7 cellular contexts compared by ENCODE assay signal in the genomic region with DNA sequence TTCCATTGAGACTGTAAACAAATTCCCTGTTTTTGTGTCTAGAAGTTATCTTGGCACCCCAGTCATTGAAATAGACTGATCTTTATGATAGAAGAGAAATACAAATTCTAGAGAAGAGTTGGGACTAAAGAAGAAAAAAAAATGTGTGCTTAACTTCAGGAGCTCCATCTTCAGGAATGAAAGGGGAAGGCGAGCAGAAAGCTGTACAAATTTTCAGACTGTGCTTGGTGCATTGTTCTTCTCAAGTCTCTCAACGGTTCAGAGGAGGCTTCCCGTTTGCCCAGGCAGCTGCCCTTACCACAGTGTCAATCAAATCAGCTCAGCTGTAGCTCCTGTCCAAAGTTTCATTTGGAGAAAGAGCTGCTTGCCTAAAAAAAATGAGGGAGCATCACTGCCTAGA. TPM values are rescaled to one million over a fixed set of nuclear protein-coding genes. Genes with fewer than 3 reads are reported as not detected.
DNase-seq lines count a peak whose midpoint lies in the region; ATAC-seq, FAIRE-seq and TF ChIP-seq lines count a peak whose summit lies in the region.

No MANE protein-coding gene starts in this region.

- RAD21 ChIA-PET in GM12878 (lab: Charles Lee; ENCODE audit: unreplicated experiment): interaction anchor here (0.9 to 2.5 kb wide), 7 partner anchors 23 to 183 kb away, joined by 3 to 16 read pairs (median 3); partner anchors contain the start of gene NGLY1

- H3K4me3 Mint-ChIP-seq in activated T-helper 2 cell treated with anti-CD3 and anti-CD28 coated beads, Interferon-gamma antibody, Interleukin-2, Interleukin-4, amounts not matched to agents 10 μg/mL and 5 μg/mL and 100 μg/mL, durations not matched to agents 14 hours and 24 hours and 36 hours (ENCODE audit: low read depth): no peak overlapping the region

- TF ChIP-seq POLR2A in GM12878 (IDR thresholded peaks at IDR 0.05; ENCODE audit: low read depth, low read length) (no peak), stomach (IDR thresholded peaks at IDR 0.05) (no peak)

- CTCF ChIA-PET in GM12878 (lab: Yijun Ruan, JAX): interaction anchor here (0.8 to 2.7 kb wide), 6 partner anchors 12 to 390 kb away, joined by 3 to 17 read pairs (median 3); no protein-coding TSS in a partner anchor

- TF ChIP-seq EP300 in GM12878 (IDR thresholded peaks at IDR 0.05; ENCODE audit: borderline replicate concordance in 1 of 2, control insufficient read depth in 1 of 2, low read depth in 2 of 2, low read length in 2 of 2): no peak
- no peak for TF ChIP-seq EP300 in neural cell (conservative IDR thresholded peaks at IDR 0.05; ENCODE audit: poor library complexity, severe bottlenecking)
- no peak for TF ChIP-seq EP300 in stomach (IDR thresholded peaks at IDR 0.05)

- ATAC-seq in GM12878 (peak; percentile 66), GM21515 (IDR thresholded peaks at IDR 0.05; ENCODE audit: unreplicated experiment) (no peak)

- no peak overlapping the region for H3K4me3 ChIP-seq in GM12865 (ENCODE audit: low read depth, low read length)
- no peak overlapping the region for H3K4me3 ChIP-seq in GM12878
- H3K4me3 ChIP-seq in neural cell (ENCODE audit: low read length): no peak overlapping the region
- no peak overlapping the region for H3K4me3 ChIP-seq in stomach

- H3K36me3 ChIP-seq in GM12878 (ENCODE audit: control insufficient read depth in 2 of 2, insufficient read depth in 2 of 2, low read length in 1 of 2) (no peaks in the 10 kb centered on the region), neural cell (ENCODE audit: insufficient read depth, low read length) (no peaks in the 10 kb centered on the region), stomach (no peaks in the 10 kb centered on the region)

- TF ChIP-seq CTCF in GM12865 (IDR thresholded peaks at IDR 0.05; ENCODE audit: insufficient read depth, low read depth, low read length, missing control alignments): peak; percentile 11
- TF ChIP-seq CTCF in GM12878 (IDR thresholded peaks at IDR 0.05 in 2 of 3, conservative IDR thresholded peaks at IDR 0.05 in 1 of 3; ENCODE audit: control insufficient read depth in 2 of 3, extremely low read depth in 1 of 3, insufficient read depth in 1 of 3, low read depth in 3 of 3, low read length in 3 of 3): peak; percentile 25 to 37 (median 30); a peak in 4 of 6 replicates
- TF ChIP-seq CTCF in neural cell (IDR thresholded peaks at IDR 0.05; ENCODE audit: poor library complexity, severe bottlenecking): peak; percentile 58
- no peak for TF ChIP-seq CTCF in stomach (IDR thresholded peaks at IDR 0.05)

- H3K36me3 Mint-ChIP-seq in activated T-helper 2 cell treated with anti-CD3 and anti-CD28 coated beads, Interferon-gamma antibody, Interleukin-2, Interleukin-4, amounts not matched to agents 10 μg/mL and 5 μg/mL and 100 μg/mL, durations not matched to agents 14 hours and 24 hours and 36 hours (ENCODE audit: low read depth): no peaks in the 10 kb centered on the region

- DNase-seq in GM12865 (ENCODE audit: low read depth) (peak; percentile 29), M059J (ENCODE audit: low read depth) (peak; percentile 18), GM12878 (ENCODE audit: low read depth, low spot score) (no peak), stomach (no peak)
- no peak for DNase-seq in activated T-helper 2 cell treated with anti-CD3 and anti-CD28 coated beads, Interferon-gamma antibody, Interleukin-2, Interleukin-4, amounts not matched to agents 10 μg/mL and 5 μg/mL and 100 μg/mL, durations not matched to agents 14 hours and 24 hours and 36 hours (ENCODE audit: low spot score)

- TF ChIP-seq RAD21 in GM12878 (IDR thresholded peaks at IDR 0.05; ENCODE audit: insufficient read depth, low read depth, low read length) (peak; percentile 40; the same call in 1 of the 2 replicates), neural cell (conservative IDR thresholded peaks at IDR 0.05) (peak; percentile 47)

- 0% methylated on average over 3 of the region's 3 CpGs for WGBS in GM12878 (ENCODE audit: insufficient coverage, insufficient replicate concordance, low lambda C conversion rate, missing lambda C conversion rate)
- 2 to 11% (median 6%) methylated on average over 3 of the region's 3 CpGs for WGBS in stomach, 5 donors

- peaks cover 7% of the 10 kb centered on the region for H3F3A ChIP-seq in neural cell (ENCODE audit: insufficient read depth, low read length, poor library complexity, severe bottlenecking)

- POLR2A ChIA-PET in GM12878 (lab: Charles Lee): no interaction called here

- H3K4me1 Mint-ChIP-seq in activated T-helper 2 cell treated with anti-CD3 and anti-CD28 coated beads, Interferon-gamma antibody, Interleukin-2, Interleukin-4, amounts not matched to agents 10 μg/mL and 5 μg/mL and 100 μg/mL, durations not matched to agents 14 hours and 24 hours and 36 hours (ENCODE audit: low read depth): peaks cover 3% of the 10 kb centered on the region

- H3K27ac ChIP-seq in GM12878 (ENCODE audit: control insufficient read depth, insufficient read depth) (no peak overlapping the region), neural cell (ENCODE audit: low read length) (no peak overlapping the region), stomach (no peak overlapping the region)

- peaks cover 5% of the 10 kb centered on the region; the same call in 1 of the 2 replicates for H3K4me1 ChIP-seq in GM12878 (ENCODE audit: control insufficient read depth, insufficient read depth, low read length)
- H3K4me1 ChIP-seq in stomach: peaks cover 0 to 4% (median 0%) of the 10 kb centered on the region in 4 donors

- intact Hi-C loops in GM12878 (cut with micrococcal nuclease; ENCODE audit: unreplicated experiment): loop anchor here (1.0 kb wide), 1 partner anchor 183 kb away; no protein-coding TSS in a partner anchor
- intact Hi-C loops in activated T-helper 2 cell treated with anti-CD3 and anti-CD28 coated beads, Interferon-gamma antibody, Interleukin-2, Interleukin-4, amounts not matched to agents 10 μg/mL and 5 μg/mL and 100 μg/mL, durations not matched to agents 14 hours and 24 hours and 36 hours (cut with micrococcal nuclease): no loop called here
- intact Hi-C loops in stomach (cut with DNase I; ENCODE audit: low total_unique reads): no loop called here

- BruUV-seq in GM12878 (replicated peaks; lab: Mats Ljungman, UMichigan): no TSS peak

- H3K79me2 ChIP-seq in GM12878 (ENCODE audit: control insufficient read depth, insufficient read depth, low read length) (no peaks in the 10 kb centered on the region), neural cell (replicated peaks; ENCODE audit: insufficient read depth, low read length) (no peaks in the 10 kb centered on the region)

- H2AFZ ChIP-seq in GM12878 (ENCODE audit: control insufficient read depth, low read depth, low read length) (peak overlapping the region; percentile 37), neural cell (ENCODE audit: low read depth, low read length) (no peak overlapping the region)

- H3K9me3 ChIP-seq in GM12878 (replicated peaks; ENCODE audit: control insufficient read depth, insufficient read depth, low read length) (no peaks in the 10 kb centered on the region), neural cell (ENCODE audit: low read length) (no peaks in the 10 kb centered on the region), stomach (no peaks in the 10 kb centered on the region)

- H3K9ac ChIP-seq in GM12878 (ENCODE audit: control insufficient read depth, insufficient read depth, low read length) (no peak overlapping the region), neural cell (ENCODE audit: low read length) (no peak overlapping the region)

- H3K27me3 Mint-ChIP-seq in activated T-helper 2 cell treated with anti-CD3 and anti-CD28 coated beads, Interferon-gamma antibody, Interleukin-2, Interleukin-4, amounts not matched to agents 10 μg/mL and 5 μg/mL and 100 μg/mL, durations not matched to agents 14 hours and 24 hours and 36 hours (ENCODE audit: low read depth): peaks cover 23% of the 10 kb centered on the region

- FAIRE-seq in GM12878 (lab: Jason Lieb, UNC): no peak

- H3K4me2 ChIP-seq in GM12878 (ENCODE audit: control insufficient read depth, insufficient read depth) (no peak overlapping the region), neural cell (ENCODE audit: low read length) (peak overlapping the region; percentile 69)

- H4K20me1 ChIP-seq in GM12878 (ENCODE audit: control insufficient read depth, insufficient read depth): no peaks in the 10 kb centered on the region
- no peaks in the 10 kb centered on the region for H4K20me1 ChIP-seq in neural cell (ENCODE audit: insufficient read depth)

- no peaks in the 10 kb centered on the region for H3K9me2 ChIP-seq in neural cell (ENCODE audit: insufficient read depth, low read length)

- in situ Hi-C loops in GM12878 (cut with MboI): no loop called here

- SMC1A ChIA-PET in GM12878 (lab: Charles Lee; ENCODE audit: uncharacterized antibody, unreplicated experiment): interaction anchor here (0.6 to 2.4 kb wide), 5 partner anchors 23 to 184 kb away, joined by 3 to 10 read pairs (median 5); no protein-coding TSS in a partner anchor

- H3K27ac Mint-ChIP-seq in activated T-helper 2 cell treated with anti-CD3 and anti-CD28 coated beads, Interferon-gamma antibody, Interleukin-2, Interleukin-4, amounts not matched to agents 10 μg/mL and 5 μg/mL and 100 μg/mL, durations not matched to agents 14 hours and 24 hours and 36 hours: no peak overlapping the region

- H3K9me3 Mint-ChIP-seq in activated T-helper 2 cell treated with anti-CD3 and anti-CD28 coated beads, Interferon-gamma antibody, Interleukin-2, Interleukin-4, amounts not matched to agents 10 μg/mL and 5 μg/mL and 100 μg/mL, durations not matched to agents 14 hours and 24 hours and 36 hours: no peaks in the 10 kb centered on the region

- H3K27me3 ChIP-seq in GM12878 (replicated peaks in 1 of 2; ENCODE audit: control insufficient read depth in 2 of 2, insufficient read depth in 2 of 2, low read length in 1 of 2) (no peaks in the 10 kb centered on the region), neural cell (ENCODE audit: insufficient read depth, low read depth, low read length) (no peaks in the 10 kb centered on the region), stomach (no peaks in the 10 kb centered on the region)

RNA-seq across cellular contexts. Expression of gene OXSM, which starts 41.7 kb away (rescaled TPM):
- total RNA-seq in M059J (2014; rRNA removed; shearing (Covaris generic)): 10.2 and 21.8 TPM in 2 replicates
- 27.8 and 28.1 TPM in 2 replicates for total RNA-seq in GM12878 (2013; cell fraction: nucleolus; rRNA removed)
- total RNA-seq in GM12878 (2014; rRNA removed) (12.9 and 16.8 TPM in 2 replicates), GM12878 (2014; rRNA removed; fragmentation: Illumina TruSeq; extraction: Trizol) (13.3 and 14.2 TPM in 2 replicates), GM12878 (2021) (12.3 and 12.9 TPM in 2 replicates), stomach (10 to 100 TPM in 1 of 5 donors, 1 to 10 TPM in 2, under 1 TPM in 1, not detected in 1; 0.58 to 89.3 (median 8.4) TPM)
- polyA plus RNA-seq in GM12878 (2011; ENCODE audit: low read depth): 8.3 TPM
- polyA plus RNA-seq in GM12878 (2011; rRNA removed) (37.5 and 65.0 TPM in 2 replicates), GM12878 (2014; fragmentation: Illumina TruSeq; extraction: Trizol) (16.9 and 19.0 TPM in 2 replicates), GM12878 (2014; fragmentation: Nextera tagmentation; extraction: Ambion mirVana) (10 to 100 TPM; 28.6 to 32.5 TPM), GM12878 (2014; rRNA removed) (11.9 and 13.7 TPM in 2 replicates), GM12878 (2016; fragmentation: Nextera tagmentation; extraction: Ambion mirVana) (10 to 100 TPM; 27.2 to 30.9 TPM), neural cell (6.7 and 11.9 TPM in 2 replicates), stomach (10 to 100 TPM in 2 of 3 donors, 1 to 10 TPM in 1; 8.4 to 15.1 (median 14.4) TPM)
- 20.1 and 21.1 TPM in 2 replicates for polyA plus RNA-seq in GM12878 (2011; cell fraction: cytosol; rRNA removed)
- polyA plus RNA-seq in GM12878 (2011; cell fraction: nucleus; rRNA removed): 25.1 and 31.4 TPM in 2 replicates
- polyA plus RNA-seq in GM12878 (2012): 9.6 and 14.8 TPM in 2 replicates
- 17.6 and 23.0 TPM in 2 replicates for polyA minus RNA-seq in GM12878 (2011; rRNA and poly(A)+ RNA removed)
- 6.1 and 7.5 TPM in 2 replicates for polyA minus RNA-seq in GM12878 (2011; cell fraction: cytosol; rRNA and poly(A)+ RNA removed)
- 12.8 and 13.4 TPM in 2 replicates for polyA minus RNA-seq in GM12878 (2011; cell fraction: nucleus; rRNA and poly(A)+ RNA removed)
- polyA minus RNA-seq in neural cell: 5.1 and 5.6 TPM in 2 replicates
- 15.7 and 15.8 TPM in 2 replicates for total RNA-seq in activated T-helper 2 cell treated with anti-CD3 and anti-CD28 coated beads, Interferon-gamma antibody, Interleukin-2, Interleukin-4, amounts not matched to agents 10 μg/mL and 5 μg/mL and 100 μg/mL, durations not matched to agents 14 hours and 24 hours and 36 hours

RNA-seq across cellular contexts. Expression of gene NGLY1, which starts 48.3 kb away (rescaled TPM):
- 32.6 and 35.8 TPM in 2 replicates for total RNA-seq in M059J (2014; rRNA removed; shearing (Covaris generic))
- total RNA-seq in GM12878 (2013; cell fraction: nucleolus; rRNA removed): 268 and 273 TPM in 2 replicates
- total RNA-seq in GM12878 (2014; rRNA removed): 39.5 and 48.4 TPM in 2 replicates
- total RNA-seq in GM12878 (2014; rRNA removed; fragmentation: Illumina TruSeq; extraction: Trizol): 54.0 and 57.4 TPM in 2 replicates
- 44.6 and 47.7 TPM in 2 replicates for total RNA-seq in GM12878 (2021)
- 29.0 TPM for polyA plus RNA-seq in GM12878 (2011; ENCODE audit: low read depth)
- polyA plus RNA-seq in GM12878 (2011; rRNA removed): 54.0 and 78.5 TPM in 2 replicates
- polyA plus RNA-seq in GM12878 (2011; cell fraction: cytosol; rRNA removed): 22.4 and 31.4 TPM in 2 replicates
- 38.1 and 39.8 TPM in 2 replicates for polyA plus RNA-seq in GM12878 (2011; cell fraction: nucleus; rRNA removed)
- polyA plus RNA-seq in GM12878 (2012): 49.8 and 58.0 TPM in 2 replicates
- polyA plus RNA-seq in GM12878 (2014; fragmentation: Illumina TruSeq; extraction: Trizol): 46.3 and 57.7 TPM in 2 replicates
- 10 to 100 TPM; 29.8 to 32.2 TPM for polyA plus RNA-seq in GM12878 (2014; fragmentation: Nextera tagmentation; extraction: Ambion mirVana)
- 27.5 and 33.8 TPM in 2 replicates for polyA plus RNA-seq in GM12878 (2014; rRNA removed)
- 10 to 100 TPM; 60.2 to 73.5 TPM for polyA plus RNA-seq in GM12878 (2016; fragmentation: Nextera tagmentation; extraction: Ambion mirVana)
- 41.5 and 47.8 TPM in 2 replicates for polyA minus RNA-seq in GM12878 (2011; rRNA and poly(A)+ RNA removed)
- 19.2 and 19.6 TPM in 2 replicates for polyA minus RNA-seq in GM12878 (2011; cell fraction: cytosol; rRNA and poly(A)+ RNA removed)
- polyA minus RNA-seq in GM12878 (2011; cell fraction: nucleus; rRNA and poly(A)+ RNA removed): 73.1 and 100 TPM in 2 replicates
- 19.9 and 22.0 TPM in 2 replicates for polyA plus RNA-seq in neural cell
- polyA minus RNA-seq in neural cell: 20.3 and 21.9 TPM in 2 replicates
- total RNA-seq in activated T-helper 2 cell treated with anti-CD3 and anti-CD28 coated beads, Interferon-gamma antibody, Interleukin-2, Interleukin-4, amounts not matched to agents 10 μg/mL and 5 μg/mL and 100 μg/mL, durations not matched to agents 14 hours and 24 hours and 36 hours: 71.6 and 78.8 TPM in 2 replicates
- 10 to 100 TPM; 16.8 to 64.8 (median 41.7) TPM for total RNA-seq in stomach
- polyA plus RNA-seq in stomach: 10 to 100 TPM; 15.9 to 20.9 (median 20.2) TPM

Comparison
In these comparisons a context has a peak if more than half of its experiments do, and no peak if none do; other contexts are left out.
1. DNase-seq: peak in GM12865 (single experiment) and M059J (single experiment); none in GM12878 (single experiment), activated T-helper 2 cell treated with anti-CD3 and anti-CD28 coated beads, Interferon-gamma antibody, Interleukin-2, Interleukin-4, amounts not matched to agents 10 μg/mL and 5 μg/mL and 100 μg/mL, durations not matched to agents 14 hours and 24 hours and 36 hours (single experiment) and stomach (single experiment).
2. CTCF ChIP-seq: peak in GM12865 (single experiment), GM12878 (3 of 3) and neural cell (single experiment); none in stomach (0 of 7).